8 cellular contexts compared by ENCODE assay signal in genomic region chr18:22933206-22933957, GRCh38. TPM values are rescaled to one million over a fixed set of nuclear protein-coding genes. Genes with fewer than 3 reads are reported as not detected.
A peak's percentile ranks its signal among the peaks of the same experiment; 100 is the strongest.
DNase-seq lines count a peak whose midpoint lies in the region; ATAC-seq, FAIRE-seq and TF ChIP-seq lines count a peak whose summit lies in the region.

TSS of gene RBBP8 (plus strand) at chr18:22933328. CDS start at chr18:22936852, 3,524 bp downstream.

- WGBS in adrenal gland, 4 donors, result 0% methylated on average over 8 to 81 of the region's 81 CpGs
- WGBS in heart left ventricle, 4 donors, result 0% methylated on average over 30 to 81 of the region's 81 CpGs
- WGBS in upper lobe of left lung, 2 donors, result 0% methylated on average over 15 to 43 of the region's 81 CpGs

- FAIRE-seq in GM12891 (lab: Jason Lieb, UNC), result peak; percentile 87

- TF ChIP-seq POLR2A in GM12891 (IDR thresholded peaks at IDR 0.05; ENCODE audit: low read depth, low read length), result peak; percentile 62; the same call in 1 of the 2 replicates
- peak; percentile 54 to 88 for TF ChIP-seq POLR2A in adrenal gland (IDR thresholded peaks at IDR 0.05)
- TF ChIP-seq POLR2A in heart left ventricle (IDR thresholded peaks at IDR 0.05), result peak in 1 of 2 donors; percentile 63
- peak in 3 of 4 donors; percentile 39 to 85 (median 60) for TF ChIP-seq POLR2A in upper lobe of left lung (IDR thresholded peaks at IDR 0.05)

- H3K36me3 ChIP-seq in adrenal gland (replicated peaks in 1 of 2), result no peaks in the 10 kb centered on the region
- H3K36me3 ChIP-seq in heart left ventricle, result peaks cover 0 to 17% (median 0%) of the 10 kb centered on the region in 9 donors
- peaks cover 0 to 17% (median 7%) of the 10 kb centered on the region in 4 donors for H3K36me3 ChIP-seq in upper lobe of left lung

- ATAC-seq in HG02759 (IDR thresholded peaks at IDR 0.05; ENCODE audit: unreplicated experiment) (peak; percentile 88), heart left ventricle (peak; percentile 92 to 99 (median 98)), upper lobe of left lung (ENCODE audit: low FRiP score in 2 of 2) (peak; percentile 92 to 99)

- H3K27me3 ChIP-seq in adrenal gland, result no peaks in the 10 kb centered on the region
- no peaks in the 10 kb centered on the region for H3K27me3 ChIP-seq in heart left ventricle
- no peaks in the 10 kb centered on the region for H3K27me3 ChIP-seq in upper lobe of left lung

- H3K4me3 ChIP-seq in adrenal gland (peak within 1 kb of the TSS; percentile 73 to 86 (median 82)), heart left ventricle (peak within 1 kb of the TSS; percentile 68 to 93 (median 78)), upper lobe of left lung (peak within 1 kb of the TSS; percentile 65 to 86 (median 74))

- H3K27ac ChIP-seq in adrenal gland (peak within 1 kb of the TSS; percentile 73 to 99 (median 96)), heart left ventricle (peak within 1 kb of the TSS; percentile 83 to 99 (median 96)), upper lobe of left lung (peak within 1 kb of the TSS; percentile 91 to 99 (median 97))

- TF ChIP-seq EP300 in upper lobe of left lung (IDR thresholded peaks at IDR 0.05), result no peak

- peaks cover 0 to 7% of the 10 kb centered on the region in 2 donors for H3K4me1 ChIP-seq in adrenal gland (replicated peaks in 1 of 2)
- peaks cover 0 to 18% (median 5%) of the 10 kb centered on the region in 12 donors for H3K4me1 ChIP-seq in heart left ventricle
- H3K4me1 ChIP-seq in upper lobe of left lung, result peaks cover 7 to 14% (median 12%) of the 10 kb centered on the region in 4 donors

- DNase-seq in GM12891 (ENCODE audit: insufficient read length, low spot score), result peak; percentile 57
- DNase-seq in NCI-H1417 (lab: John Stamatoyannopoulos, UW), result peak; percentile 89 to 97 (median 96)
- DNase-seq in T-helper 1 cell, result peak; percentile 64 to 90 (median 74)
- peak; percentile 76 to 89 (median 82) for DNase-seq in adrenal gland
- peak; percentile 87 to 93 (median 88) for DNase-seq in heart left ventricle
- DNase-seq in posterior vena cava (ENCODE audit: low spot score), result peak; percentile 95
- peak; percentile 88 to 97 for DNase-seq in upper lobe of left lung

- TF ChIP-seq CTCF in adrenal gland (IDR thresholded peaks at IDR 0.05) (no peak), heart left ventricle (IDR thresholded peaks at IDR 0.05) (no peak), upper lobe of left lung (IDR thresholded peaks at IDR 0.05) (peak in 1 of 6 experiments; percentile 10)

- H3K9me3 ChIP-seq in adrenal gland (replicated peaks in 1 of 3) (no peaks in the 10 kb centered on the region), heart left ventricle (no peaks in the 10 kb centered on the region), upper lobe of left lung (no peaks in the 10 kb centered on the region)

- intact Hi-C loops in adrenal gland (cut with DNase I), result loop anchor here (5.0 to 10.0 kb wide), 2 partner anchors 49 to 51 kb away; no protein-coding TSS in a partner anchor
- intact Hi-C loops in heart left ventricle (cut with DNase I), result loop anchor here in 8 of 10 donors (2.0 to 10.0 kb wide), 6 partner anchors 44 to 481 kb away; no protein-coding TSS in a partner anchor
- intact Hi-C loops in posterior vena cava (cut with DNase I), result no loop called here

TF ChIP-seq in GM12891, 5 proteins besides CTCF, POLR2A, EP300 and RAD21:
- TF ChIP-seq PAX5 (IDR thresholded peaks at IDR 0.05; ENCODE audit: insufficient read depth, low read length, severe bottlenecking) (peak; percentile 25), SPI1 (IDR thresholded peaks at IDR 0.05; ENCODE audit: low read depth, low read length) (0 out of 2 replicates have a peak, but pooled peaks have one; percentile 16), POU2F2 (IDR thresholded peaks at IDR 0.05; ENCODE audit: low read depth, low read length) (peak; percentile 2; the same call in 1 of the 2 replicates), TAF1 (IDR thresholded peaks at IDR 0.05; ENCODE audit: low read depth, low read length) (peak; percentile 53), POLR2AphosphoS5 (IDR thresholded peaks at IDR 0.05; ENCODE audit: low read depth, low read length) (peak; percentile 67; the same call in 1 of the 2 replicates)

RNA-seq across cellular contexts. Expression of gene RBBP8, which starts in this region (rescaled TPM):
- 28.1 TPM for polyA plus RNA-seq in GM12891 (2012; ENCODE audit: low read depth, missing spikeins)
- total RNA-seq in adrenal gland, result 10 to 100 TPM in 7 of 8 donors, 1 to 10 TPM in 1; 8.0 to 27.6 (median 14.7) TPM
- polyA plus RNA-seq in adrenal gland, result 10 to 100 TPM; 11.6 to 34.7 (median 31.6) TPM
- total RNA-seq in heart left ventricle, result 10 to 100 TPM in 1 of 9 donors, 1 to 10 TPM in 8; 5.1 to 12.2 (median 8.6) TPM
- 1 to 10 TPM; 8.8 to 9.5 TPM for polyA plus RNA-seq in heart left ventricle
- 10 to 100 TPM; 16.0 to 31.3 TPM for total RNA-seq in posterior vena cava
- 10 to 100 TPM; 10.9 to 78.2 (median 30.3) TPM for total RNA-seq in upper lobe of left lung

Comparison
In these comparisons a context has a peak if more than half of its experiments do, and no peak if none do; other contexts are left out.
1. Peak in every context shown above with its lines: DNase-seq, ATAC-seq, H3K4me3 ChIP-seq and H3K27ac ChIP-seq.
2. intact Hi-C loops: an anchor here in adrenal gland (5.0 to 10.0 kb wide) and heart left ventricle (2.0 to 10.0 kb wide); none called in posterior vena cava.